Comparison of ENCODE assay signal across 21 cellular contexts in genomic region chr17:61716225-61716829, GRCh38.
DNase-seq lines count a peak whose midpoint lies in the region; ATAC-seq, FAIRE-seq and TF ChIP-seq lines count a peak whose summit lies in the region.
"Had no signal": no experiment of that assay in that cellular context is flagged by ENCODE, and none has a peak within 500 bp of the region (broad histone marks: within the 10 kb centered on the region; RNA-seq: fewer than 3 reads in every experiment).

No MANE protein-coding gene starts in this region.

- no peak overlapping the region for H3K4me2 ChIP-seq in A549
- H3K4me2 ChIP-seq in K562 (ENCODE audit: insufficient read depth, low read length), result no peak overlapping the region
- H3K4me2 ChIP-seq: BLaER1 treated with 17β-estradiol and CSF1 and Interleukin-3, amounts not matched to agents 10 nM and 100 nM had no signal

- H3K9ac ChIP-seq in K562 (ENCODE audit: insufficient read depth in 1 of 2, low read depth in 2 of 2, low read length in 2 of 2), result no peak overlapping the region
- H3K9ac ChIP-seq: BLaER1 treated with 17β-estradiol and CSF1 and Interleukin-3, amounts not matched to agents 10 nM and 100 nM had no signal

- no peaks in the 10 kb centered on the region for H3K9me1 ChIP-seq in K562 (ENCODE audit: control insufficient read depth, insufficient read depth, low read length)

- H3K79me2 ChIP-seq in K562 (ENCODE audit: control insufficient read depth, insufficient read depth, low read length), result no peaks in the 10 kb centered on the region

- no peak for TF ChIP-seq EP300 in A549 (IDR thresholded peaks at IDR 0.05)
- no peak for TF ChIP-seq EP300 in K562 (IDR thresholded peaks at IDR 0.05; ENCODE audit: low read length)

- DNase-seq in A549 (ENCODE audit: low read depth in 1 of 2, low spot score in 1 of 2) (no peak), H54 (ENCODE audit: insufficient read length, low spot score) (no peak), K562 (ENCODE audit: extremely low read depth in 1 of 4, low spot score in 3 of 4) (no peak), NCI-H2227 treated with DMSO at 0.1 percent for 48 hours (lab: John Stamatoyannopoulos, UW) (no peak), G401 (ENCODE audit: low spot score) (no peak), NCI-H187 treated with DMSO at 0.1 percent for 48 hours (lab: John Stamatoyannopoulos, UW) (no peak), kidney glomerular epithelial cell (lab: John Stamatoyannopoulos, UW) (no peak)
- DNase-seq: 8988T; AML-193; Caco-2; Calu3; CD4-positive, alpha-beta T cell; CD8-positive, alpha-beta T cell; DMS79 treated with DMSO at 0.1 percent for 48 hours; GDM1 had no signal

- CTCF ChIA-PET in A549 (lab: Yijun Ruan, JAX) (interaction anchor here (1.0 kb wide), 1 partner anchor 231 kb away, joined by 3 read pairs; no protein-coding TSS in a partner anchor), HEK293 (lab: Yijun Ruan, JAX) (interaction anchor here (0.9 kb wide), 1 partner anchor 290 kb away, joined by 3 read pairs; no protein-coding TSS in a partner anchor), K562 (lab: Yijun Ruan, JAX; ENCODE audit: low intra/inter-chr PET ratio) (no interaction called here)

- H4K20me1 ChIP-seq in K562 (replicated peaks; ENCODE audit: control insufficient read depth, insufficient read depth, low read length), result no peaks in the 10 kb centered on the region
- H4K20me1 ChIP-seq: BLaER1 treated with 17β-estradiol and CSF1 and Interleukin-3, amounts not matched to agents 10 nM and 100 nM had no signal

- TF ChIP-seq RAD21 in A549 (conservative IDR thresholded peaks at IDR 0.05 in 1 of 2, IDR thresholded peaks at IDR 0.05 in 1 of 2) (no peak), K562 (CRISPR knock-in tag; conservative IDR thresholded peaks at IDR 0.05 in 1 of 2, IDR thresholded peaks at IDR 0.05 in 1 of 2) (no peak)

- POLR2A ChIA-PET in A549 (lab: Yijun Ruan, JAX), result no interaction called here
- POLR2A ChIA-PET in HEK293 (lab: Yijun Ruan, JAX), result no interaction called here
- POLR2A ChIA-PET in K562 (lab: Yijun Ruan, JAX), result no interaction called here

- H3K27me3 ChIP-seq in K562 (ENCODE audit: control insufficient read depth in 2 of 2, insufficient read depth in 2 of 2, low read length in 2 of 2), result no peaks in the 10 kb centered on the region
- H3K27me3 ChIP-seq: BLaER1 treated with 17β-estradiol and CSF1 and Interleukin-3, amounts not matched to agents 10 nM and 100 nM had no signal

- intact Hi-C loops in K562 (cut with micrococcal nuclease), result no loop called here

- H3K27ac ChIP-seq in A549 (no peak overlapping the region), HEK293 (ENCODE audit: extremely low read depth, low read depth, low read length) (no peak overlapping the region), K562 (ENCODE audit: extremely low read depth, low read depth, low read length) (no peak overlapping the region)
- H3K27ac ChIP-seq: BLaER1 treated with 17β-estradiol and CSF1 and Interleukin-3, amounts not matched to agents 10 nM and 100 nM; C4-2B had no signal

- H3K4me1 ChIP-seq in A549 (no peaks in the 10 kb centered on the region), HEK293 (ENCODE audit: control insufficient read depth, insufficient read depth, low read length) (no peaks in the 10 kb centered on the region), K562 (replicated peaks in 1 of 2; ENCODE audit: control insufficient read depth in 2 of 2, insufficient read depth in 2 of 2, low read length in 2 of 2) (no peaks in the 10 kb centered on the region)
- H3K4me1 ChIP-seq: BLaER1 treated with 17β-estradiol and CSF1 and Interleukin-3, amounts not matched to agents 10 nM and 100 nM; Caco-2 had no signal

- no peak overlapping the region for H2AFZ ChIP-seq in K562 (ENCODE audit: low read depth, low read length)

- WGBS in A549 (ENCODE audit: missing lambda C conversion rate), result 95% methylated on average over 1 of the region's 1 CpG
- WGBS in K562 (ENCODE audit: insufficient coverage, low coverage, missing lambda C conversion rate), result 94% methylated on average over 1 of the region's 1 CpG

- TF ChIP-seq CTCF in A549 (IDR thresholded peaks at IDR 0.05) (no peak), HEK293 (tag by site-specific recombination; IDR thresholded peaks at IDR 0.05) (no peak), K562 (IDR thresholded peaks at IDR 0.05 in 2 of 3, conservative IDR thresholded peaks at IDR 0.05 in 1 of 3; ENCODE audit: insufficient read depth in 2 of 3, low read depth in 1 of 3, low read length in 3 of 3) (no peak)

- in situ Hi-C loops in K562 (cut with MboI), result no loop called here
- in situ Hi-C loops in G401 (cut with HindIII; ENCODE audit: low sequenced_read_pairs), result no loop called here

- H3K4me3 ChIP-seq in A549 (no peak overlapping the region), HEK293 (ENCODE audit: low read depth, low read length) (no peak overlapping the region), K562 (no peak overlapping the region)
- H3K4me3 ChIP-seq: BLaER1 treated with 17β-estradiol and CSF1 and Interleukin-3, amounts not matched to agents 10 nM and 100 nM had no signal

- FAIRE-seq in A549 (lab: Jason Lieb, UNC) (peak; percentile 46), H54 (lab: Jason Lieb, UNC) (peak; percentile 43), K562 (lab: Jason Lieb, UNC) (no peak)
- FAIRE-seq: D721Med, GM12891, GM19239 had no signal

- ATAC-seq in A549, result no peak
- no peak for ATAC-seq in K562
- ATAC-seq: CD8-positive, alpha-beta T cell had no signal

- H3K36me3 ChIP-seq in HEK293 (ENCODE audit: control insufficient read depth in 2 of 2, insufficient read depth in 1 of 2, low read length in 2 of 2) (peaks cover 22 to 42% of the 10 kb centered on the region in 2 experiments), K562 (ENCODE audit: control insufficient read depth, insufficient read depth, low read length) (peaks cover 7% of the 10 kb centered on the region; the same call in 1 of the 3 replicates)

- BruUV-seq in K562 (replicated peaks; lab: Mats Ljungman, UMichigan), result no TSS peak

- TF ChIP-seq POLR2A in A549 (IDR thresholded peaks at IDR 0.05; ENCODE audit: low read length) (no peak), H54 (IDR thresholded peaks at IDR 0.05; ENCODE audit: low read depth, low read length) (no peak), K562 (conservative IDR thresholded peaks at IDR 0.05) (no peak)

- peaks cover 15% of the 10 kb centered on the region; the same call in 2 of the 3 replicates for H3K9me3 ChIP-seq in A549
- H3K9me3 ChIP-seq in HEK293 (ENCODE audit: control insufficient read depth, insufficient read depth, low read depth, low read length), result no peaks in the 10 kb centered on the region; the same call in 1 of the 2 replicates
- H3K9me3 ChIP-seq in K562 (replicated peaks; ENCODE audit: control insufficient read depth, insufficient read depth, low read depth, low read length), result 0 out of 2 replicates have a peak, but pooled peaks cover 4% of the 10 kb centered on the region

TF ChIP-seq in A549, 52 proteins besides CTCF, POLR2A, EP300 and RAD21 (continues in another document):
- no peak for TF ChIP-seq KDM1A (IDR thresholded peaks at IDR 0.05; ENCODE audit: low read depth)

TF ChIP-seq in HEK293, 187 proteins besides CTCF, POLR2A, EP300 and RAD21 (continues in another document):
- TF ChIP-seq BCL6B (tag by site-specific recombination; IDR thresholded peaks at IDR 0.05), result no peak
- no peak for TF ChIP-seq ZNF558 (tag by site-specific recombination; IDR thresholded peaks at IDR 0.05)
- no peak for TF ChIP-seq ZNF48 (tag by site-specific recombination; IDR thresholded peaks at IDR 0.05)
- no peak for TF ChIP-seq ZNF629 (tag by site-specific recombination; IDR thresholded peaks at IDR 0.05)

TF ChIP-seq in K562, 482 proteins besides CTCF, POLR2A, EP300 and RAD21 (continues in another document):
- TF ChIP-seq ZNF507 (tag; conservative IDR thresholded peaks at IDR 0.05), result peak; percentile 99
- TF ChIP-seq SRSF1 (IDR thresholded peaks at IDR 0.05; ENCODE audit: low read depth, low read length), result no peak
- TF ChIP-seq PRPF4 (IDR thresholded peaks at IDR 0.05; ENCODE audit: insufficient read depth, low read depth, low read length, poor library complexity, severe bottlenecking), result no peak
- no peak for TF ChIP-seq HDGF (IDR thresholded peaks at IDR 0.05)
- TF ChIP-seq TAL1 (IDR thresholded peaks at IDR 0.05), result no peak
- TF ChIP-seq RBM25 (IDR thresholded peaks at IDR 0.05; ENCODE audit: low read depth, low read length, severe bottlenecking), result peak; percentile 56
- no peak for TF ChIP-seq NFXL1 (CRISPR knock-in tag; IDR thresholded peaks at IDR 0.05)
- no peak for TF ChIP-seq SUPT5H (IDR thresholded peaks at IDR 0.05)
- peak; percentile 89 for TF ChIP-seq ZNF354B (CRISPR knock-in tag; IDR thresholded peaks at IDR 0.05)
- no peak for TF ChIP-seq ATF1 (CRISPR knock-in tag; IDR thresholded peaks at IDR 0.05)
- TF ChIP-seq ATF1 (tag; IDR thresholded peaks at IDR 0.05), result no peak
- no peak for TF ChIP-seq HNRNPUL1 (IDR thresholded peaks at IDR 0.05; ENCODE audit: low read length)
- TF ChIP-seq ZFP30 (CRISPR knock-in tag; IDR thresholded peaks at IDR 0.05; ENCODE audit: borderline replicate concordance), result no peak
- TF ChIP-seq MYC (IDR thresholded peaks at IDR 0.05; ENCODE audit: low read depth, low read length), result no peak
- no peak for TF ChIP-seq MYC (CRISPR knock-in tag; IDR thresholded peaks at IDR 0.05; ENCODE audit: borderline replicate concordance, low read depth)
- TF ChIP-seq POLR2AphosphoS2 (IDR thresholded peaks at IDR 0.05; ENCODE audit: low read length), result no peak
- no peak for TF ChIP-seq UBTF (IDR thresholded peaks at IDR 0.05; ENCODE audit: borderline replicate concordance in 1 of 2, low read depth in 2 of 2, low read length in 2 of 2)
- no peak for TF ChIP-seq TCFL5 (CRISPR knock-in tag; conservative IDR thresholded peaks at IDR 0.05)
- no peak for TF ChIP-seq ZNF23 (CRISPR knock-in tag; IDR thresholded peaks at IDR 0.05)
- TF ChIP-seq EWSR1 (IDR thresholded peaks at IDR 0.05; ENCODE audit: borderline replicate concordance, low read depth, partially characterized antibody), result peak; percentile 79
